Comparison of ENCODE assay signal across 9 cellular contexts in genomic region chr12:125403145-125403789, GRCh38.
A peak's percentile ranks its signal among the peaks of the same experiment; 100 is the strongest.
DNase-seq lines count a peak whose midpoint lies in the region; ATAC-seq, FAIRE-seq and TF ChIP-seq lines count a peak whose summit lies in the region.
"Had no signal": no experiment of that assay in that cellular context is flagged by ENCODE, and none has a peak within 500 bp of the region (broad histone marks: within the 10 kb centered on the region; RNA-seq: fewer than 3 reads in every experiment).

No MANE protein-coding gene starts in this region.

- no peak overlapping the region for H3K9ac ChIP-seq in adipocyte (ENCODE audit: low read length)

- no peak for ATAC-seq in HG03469 (IDR thresholded peaks at IDR 0.05; ENCODE audit: unreplicated experiment)

- peaks cover 4% of the 10 kb centered on the region for H3K27me3 Mint-ChIP-seq in activated CD4-positive, alpha-beta T cell treated with anti-CD3 and anti-CD28 coated beads, Interleukin-2, amount 10 ng/mL, durations not matched to agents 7 days and 5 days

- no peaks in the 10 kb centered on the region for H3K27me3 ChIP-seq in adipocyte (replicated peaks; ENCODE audit: control insufficient read depth, insufficient read depth, low read length)

- peak; percentile 13 for DNase-seq in activated CD4-positive, alpha-beta T cell treated with anti-CD3 and anti-CD28 coated beads, Interleukin-2, amount 10 ng/mL, durations not matched to agents 7 days and 5 days
- no peak for DNase-seq in activated CD4-positive, alpha-beta T cell treated with anti-CD3 and anti-CD28 coated beads, Interleukin-2, amount 50 U/mL, for 1 hour
- peak; percentile 53 for DNase-seq in NCI-H1105 treated with DMSO at 0.1 percent for 48 hours (lab: John Stamatoyannopoulos, UW)
- peak; percentile 54 for DNase-seq in adipocyte (ENCODE audit: low read depth)
- DNase-seq in left kidney (ENCODE audit: low read depth, low spot score): peak; percentile 41
- DNase-seq in posterior vena cava (ENCODE audit: low spot score): no peak
- DNase-seq in H54 (ENCODE audit: insufficient read length, low spot score): no peak

- intact Hi-C loops in posterior vena cava (cut with DNase I): no loop called here

- no peak overlapping the region for H3K4me3 Mint-ChIP-seq in activated CD4-positive, alpha-beta T cell treated with anti-CD3 and anti-CD28 coated beads, Interleukin-2, amount 10 ng/mL, durations not matched to agents 7 days and 5 days
- H3K4me3 Mint-ChIP-seq: central memory CD8-positive, alpha-beta T cell had no signal

- H3K9me3 ChIP-seq in adipocyte (ENCODE audit: control insufficient read depth, low read length): peaks cover 35% of the 10 kb centered on the region

- CTCF ChIA-PET in activated CD4-positive, alpha-beta T cell treated with anti-CD3 and anti-CD28 coated beads, Interleukin-2, amount 10 ng/mL, durations not matched to agents 7 days and 5 days (lab: Charles Lee): interaction anchor here (1.2 kb wide), 1 partner anchor 166 kb away, joined by 3 read pairs; no protein-coding TSS in a partner anchor

- peaks cover under 1% of the 10 kb centered on the region for H3K9me3 Mint-ChIP-seq in activated CD4-positive, alpha-beta T cell treated with anti-CD3 and anti-CD28 coated beads, Interleukin-2, amount 10 ng/mL, durations not matched to agents 7 days and 5 days
- H3K9me3 Mint-ChIP-seq: central memory CD8-positive, alpha-beta T cell had no signal

- peaks cover 4% of the 10 kb centered on the region for H3K4me1 Mint-ChIP-seq in activated CD4-positive, alpha-beta T cell treated with anti-CD3 and anti-CD28 coated beads, Interleukin-2, amount 10 ng/mL, durations not matched to agents 7 days and 5 days
- H3K4me1 Mint-ChIP-seq: central memory CD8-positive, alpha-beta T cell had no signal

- POLR2A ChIA-PET in activated CD4-positive, alpha-beta T cell treated with anti-CD3 and anti-CD28 coated beads, Interleukin-2, amount 10 ng/mL, durations not matched to agents 7 days and 5 days (lab: Charles Lee): no interaction called here

- no peaks in the 10 kb centered on the region for H3K4me1 ChIP-seq in adipocyte (ENCODE audit: control insufficient read depth, insufficient read depth, low read length)

- no peak overlapping the region for H3K4me3 ChIP-seq in adipocyte (ENCODE audit: low read length)

- TF ChIP-seq POLR2A in H54 (IDR thresholded peaks at IDR 0.05; ENCODE audit: low read depth, low read length): no peak

- no peak for FAIRE-seq in H54 (lab: Jason Lieb, UNC)

- H3K36me3 ChIP-seq in adipocyte (ENCODE audit: control insufficient read depth, insufficient read depth, low read length, severe bottlenecking): no peaks in the 10 kb centered on the region

- no peak overlapping the region for H3K27ac Mint-ChIP-seq in activated CD4-positive, alpha-beta T cell treated with anti-CD3 and anti-CD28 coated beads, Interleukin-2, amount 10 ng/mL, durations not matched to agents 7 days and 5 days

- H3K36me3 Mint-ChIP-seq in activated CD4-positive, alpha-beta T cell treated with anti-CD3 and anti-CD28 coated beads, Interleukin-2, amount 10 ng/mL, durations not matched to agents 7 days and 5 days (ENCODE audit: low read depth): no peaks in the 10 kb centered on the region

Comparison
In these comparisons a context has a peak if more than half of its experiments do, and no peak if none do; other contexts are left out.
1. DNase-seq: peak in activated CD4-positive, alpha-beta T cell treated with anti-CD3 and anti-CD28 coated beads, Interleukin-2, amount 10 ng/mL, durations not matched to agents 7 days and 5 days (single experiment), NCI-H1105 treated with DMSO at 0.1 percent for 48 hours (single experiment), adipocyte (single experiment) and left kidney (single experiment); none in activated CD4-positive, alpha-beta T cell treated with anti-CD3 and anti-CD28 coated beads, Interleukin-2, amount 50 U/mL, for 1 hour (single experiment), posterior vena cava (single experiment) and H54 (single experiment).